Comparison of ENCODE assay signal across 29 cellular contexts in genomic region chr18:70085641-70086040, GRCh38.
"Had no signal": no experiment of that assay in that cellular context is flagged by ENCODE, and none has a peak within 500 bp of the region (broad histone marks: within the 10 kb centered on the region; RNA-seq: fewer than 3 reads in every experiment).

No MANE protein-coding gene starts in this region.

- H3K4me1 ChIP-seq: ascending aorta had no signal

- FAIRE-seq: bronchial epithelial cell had no signal

- H3K27me3 ChIP-seq: ascending aorta, brain microvascular endothelial cell, dorsolateral prefrontal cortex had no signal

- DNase-seq: activated B cell treated with CpG ODN at 0.5 μM for 24 hours; activated CD4-positive, alpha-beta memory T cell treated with anti-CD3 and anti-CD28 coated beads for 36 hours; activated CD4-positive, alpha-beta T cell treated with anti-CD3 and anti-CD28 coated beads for 48 hours; activated CD4-positive, alpha-beta T cell treated with anti-CD3 and anti-CD28 coated beads, Interleukin-2, amount 50 U/mL, for 1 hour; activated CD8-positive, alpha-beta memory T cell treated with anti-CD3 and anti-CD28 coated beads, Interleukin-2, amount 10 ng/mL, durations not matched to agents 7 days and 5 days; activated CD8-positive, alpha-beta memory T cell treated with anti-CD3 and anti-CD28 coated beads, Interleukin-2, amount 50 U/mL, for 4 hours; activated CD8-positive, alpha-beta T cell treated with anti-CD3 and anti-CD28 coated beads, Interleukin-2, amount 10 ng/mL, durations not matched to agents 7 days and 5 days; activated gamma-delta T cell; activated naive CD4-positive, alpha-beta T cell; activated naive CD4-positive, alpha-beta T cell treated with anti-CD3 and anti-CD28 coated beads, Interleukin-2, amount 10 ng/mL, durations not matched to agents 7 days and 5 days; activated naive CD8-positive, alpha-beta T cell treated with anti-CD3 and anti-CD28 coated beads, Interleukin-2, amount 10 ng/mL, durations not matched to agents 7 days and 5 days; activated T-cell treated with anti-CD3 and anti-CD28 coated beads, Interleukin-2, amount 50 U/mL, for 1 hour; activated T-cell treated with anti-CD3 and anti-CD28 coated beads, Interleukin-2, amount 50 U/mL, for 72 hours; brain microvascular endothelial cell; dorsolateral prefrontal cortex; effector memory CD4-positive, alpha-beta T cell; endodermal cell; foreskin fibroblast; head of caudate nucleus; T-helper 1 cell; T-helper 17 cell; T1000; WERI-Rb-1 had no signal

- H3K4me3 ChIP-seq: ascending aorta, coronary artery had no signal

- ATAC-seq: activated CD4-positive, CD25-positive, alpha-beta regulatory T cell treated with anti-CD3 and anti-CD28 coated beads, Interleukin-2, amount 50 U/mL, for 24 hours; activated CD8-positive, alpha-beta memory T cell treated with anti-CD3 and anti-CD28 coated beads, Interleukin-2, amount 10 ng/mL, durations not matched to agents 7 days and 5 days; activated CD8-positive, alpha-beta T cell treated with anti-CD3 and anti-CD28 coated beads, Interleukin-2, amount 10 ng/mL, durations not matched to agents 7 days and 5 days; activated naive CD4-positive, alpha-beta T cell treated with anti-CD3 and anti-CD28 coated beads, Interleukin-2, amount 50 U/mL, for 72 hours; activated T-cell treated with anti-CD3 and anti-CD28 coated beads, Interleukin-2, amount 50 U/mL, for 72 hours; esophagus mucosa; T-helper 17 cell had no signal

- H3K9me3 ChIP-seq: ascending aorta had no signal

- H3K36me3 ChIP-seq: brain microvascular endothelial cell, WERI-Rb-1 had no signal

- H3K27ac ChIP-seq: ascending aorta, brain microvascular endothelial cell, coronary artery, WERI-Rb-1 had no signal
